8 cellular contexts compared by ENCODE assay signal in genomic region chr6:35730745-35731413, GRCh38. TPM values are rescaled to one million over a fixed set of nuclear protein-coding genes. Genes with fewer than 3 reads are reported as not detected.
DNase-seq lines count a peak whose midpoint lies in the region; ATAC-seq and TF ChIP-seq lines count a peak whose summit lies in the region.

No MANE protein-coding gene starts in this region.

- peak overlapping the region; percentile 85 for H3K4me2 ChIP-seq in MM.1S (ENCODE audit: low read depth, low read length)
- peak overlapping the region; percentile 77 for H3K4me2 ChIP-seq in neural progenitor cell

- H3K36me3 Mint-ChIP-seq in CD4-positive, CD25-positive, alpha-beta regulatory T cell, result no peaks in the 10 kb centered on the region
- no peaks in the 10 kb centered on the region for H3K36me3 Mint-ChIP-seq in neural progenitor cell

- H3K4me1 Mint-ChIP-seq in CD4-positive, CD25-positive, alpha-beta regulatory T cell, result peaks cover 9 to 92% (median 56%) of the 10 kb centered on the region in 4 donors
- H3K4me1 Mint-ChIP-seq in neural progenitor cell, result peaks cover 64% of the 10 kb centered on the region

- H4K20me1 ChIP-seq in MM.1S (ENCODE audit: insufficient read depth, low read length), result no peaks in the 10 kb centered on the region
- H4K20me1 ChIP-seq in neural progenitor cell (ENCODE audit: low read depth), result no peaks in the 10 kb centered on the region

- H3K4me1 ChIP-seq in CD4-positive, CD25-positive, alpha-beta regulatory T cell (ENCODE audit: control insufficient read depth, insufficient read depth, low read length, poor library complexity, severe bottlenecking), result peaks cover 77% of the 10 kb centered on the region
- H3K4me1 ChIP-seq in MM.1S (ENCODE audit: low read length) (peaks cover 34% of the 10 kb centered on the region), neural progenitor cell (peaks cover 58% of the 10 kb centered on the region)
- peaks cover 73% of the 10 kb centered on the region for H3K4me1 ChIP-seq in effector memory CD4-positive, alpha-beta T cell (ENCODE audit: control insufficient read depth, insufficient read depth, low read length, poor library complexity, severe bottlenecking)

- no peaks in the 10 kb centered on the region for H3K27me3 ChIP-seq in CD4-positive, CD25-positive, alpha-beta regulatory T cell (ENCODE audit: control insufficient read depth, insufficient read depth, low read length)
- H3K27me3 ChIP-seq in MM.1S (replicated peaks; ENCODE audit: insufficient read depth, low read length), result no peaks in the 10 kb centered on the region
- H3K27me3 ChIP-seq in effector memory CD4-positive, alpha-beta T cell (replicated peaks; ENCODE audit: control insufficient read depth, insufficient read depth, low read length, poor library complexity, severe bottlenecking), result no peaks in the 10 kb centered on the region
- peaks cover 2% of the 10 kb centered on the region for H3K27me3 ChIP-seq in neural progenitor cell

- DNase-seq in CD4-positive, CD25-positive, alpha-beta regulatory T cell, result no peak
- no peak for DNase-seq in MM.1S
- no peak for DNase-seq in effector memory CD4-positive, alpha-beta T cell
- DNase-seq in neural progenitor cell (ENCODE audit: low spot score), result no peak
- DNase-seq in RPMI8226, result no peak

- peaks cover 35% of the 10 kb centered on the region for H3F3A ChIP-seq in MM.1S (ENCODE audit: insufficient read depth, low read length)
- H3F3A ChIP-seq in neural progenitor cell (ENCODE audit: low read depth), result peaks cover 76% of the 10 kb centered on the region

- ATAC-seq in CD4-positive, CD25-positive, alpha-beta regulatory T cell (ENCODE audit: low read depth in 2 of 2), result no peak
- ATAC-seq in GM19328 (IDR thresholded peaks at IDR 0.05; ENCODE audit: unreplicated experiment) (no peak), HG03108 (IDR thresholded peaks at IDR 0.05; ENCODE audit: unreplicated experiment) (no peak), GM19023 (IDR thresholded peaks at IDR 0.05; ENCODE audit: unreplicated experiment) (no peak)

- peak overlapping the region; percentile 88 to 97 (median 95) for H3K27ac Mint-ChIP-seq in CD4-positive, CD25-positive, alpha-beta regulatory T cell
- peak overlapping the region; percentile 60 for H3K27ac Mint-ChIP-seq in neural progenitor cell

- H3K79me2 ChIP-seq in MM.1S (ENCODE audit: low read length), result no peaks in the 10 kb centered on the region
- no peaks in the 10 kb centered on the region for H3K79me2 ChIP-seq in neural progenitor cell (ENCODE audit: low read depth)

- H3K4me3 Mint-ChIP-seq in CD4-positive, CD25-positive, alpha-beta regulatory T cell, result peak overlapping the region; percentile 85 to 91 (median 90)
- H3K4me3 Mint-ChIP-seq in neural progenitor cell, result peak overlapping the region; percentile 89

- no peak for TF ChIP-seq CTCF in MM.1S (IDR thresholded peaks at IDR 0.05; ENCODE audit: low read length)
- no peak for TF ChIP-seq CTCF in neural progenitor cell (IDR thresholded peaks at IDR 0.05)

- no peaks in the 10 kb centered on the region for H3K9me3 ChIP-seq in CD4-positive, CD25-positive, alpha-beta regulatory T cell (ENCODE audit: control insufficient read depth in 2 of 2, low read length in 2 of 2)
- H3K9me3 ChIP-seq in MM.1S (replicated peaks; ENCODE audit: insufficient read depth, low read length), result no peaks in the 10 kb centered on the region
- no peaks in the 10 kb centered on the region for H3K9me3 ChIP-seq in effector memory CD4-positive, alpha-beta T cell (ENCODE audit: control insufficient read depth, low read length)
- H3K9me3 ChIP-seq in neural progenitor cell (ENCODE audit: low read depth), result no peaks in the 10 kb centered on the region

- H3K36me3 ChIP-seq in CD4-positive, CD25-positive, alpha-beta regulatory T cell (ENCODE audit: control insufficient read depth, insufficient read depth, low read length), result no peaks in the 10 kb centered on the region
- H3K36me3 ChIP-seq in MM.1S (replicated peaks; ENCODE audit: insufficient read depth, low read length) (no peaks in the 10 kb centered on the region), neural progenitor cell (no peaks in the 10 kb centered on the region)
- H3K36me3 ChIP-seq in effector memory CD4-positive, alpha-beta T cell (ENCODE audit: control insufficient read depth, insufficient read depth, low read length), result no peaks in the 10 kb centered on the region

- H3K27ac ChIP-seq in CD4-positive, CD25-positive, alpha-beta regulatory T cell (ENCODE audit: insufficient read depth, low read length, poor library complexity, severe bottlenecking), result peak overlapping the region; percentile 90
- H3K27ac ChIP-seq in MM.1S (ENCODE audit: low read length), result no peak overlapping the region
- H3K27ac ChIP-seq in effector memory CD4-positive, alpha-beta T cell (ENCODE audit: insufficient read depth, low read length, poor library complexity, severe bottlenecking), result peak overlapping the region; percentile 98
- peak overlapping the region; percentile 71 for H3K27ac ChIP-seq in neural progenitor cell

- no peaks in the 10 kb centered on the region for H3K9me3 Mint-ChIP-seq in CD4-positive, CD25-positive, alpha-beta regulatory T cell
- H3K9me3 Mint-ChIP-seq in neural progenitor cell, result no peaks in the 10 kb centered on the region

- H3K9me2 ChIP-seq in MM.1S (replicated peaks; ENCODE audit: insufficient read depth, low read length), result no peaks in the 10 kb centered on the region

- peak overlapping the region; percentile 71 for H3K4me3 ChIP-seq in CD4-positive, CD25-positive, alpha-beta regulatory T cell (ENCODE audit: low read depth, low read length)
- H3K4me3 ChIP-seq in MM.1S (ENCODE audit: low read length) (peak overlapping the region; percentile 96; the same call in 1 of the 2 replicates), neural progenitor cell (peak overlapping the region; percentile 79)
- peak overlapping the region; percentile 13 for H3K4me3 ChIP-seq in effector memory CD4-positive, alpha-beta T cell (ENCODE audit: insufficient read depth, low read depth, low read length, poor library complexity, severe bottlenecking)

- H3K9ac ChIP-seq in MM.1S (ENCODE audit: low read length) (no peak overlapping the region), neural progenitor cell (no peak overlapping the region)

- H3K27me3 Mint-ChIP-seq in CD4-positive, CD25-positive, alpha-beta regulatory T cell, result peaks cover 5% of the 10 kb centered on the region
- peaks cover 4% of the 10 kb centered on the region for H3K27me3 Mint-ChIP-seq in neural progenitor cell (ENCODE audit: insufficient read depth, low read depth)

- H2AFZ ChIP-seq in MM.1S (ENCODE audit: low read length), result no peak overlapping the region
- H2AFZ ChIP-seq in neural progenitor cell (replicated peaks), result no peak overlapping the region

RNA-seq across cellular contexts. Expression of gene ARMC12, which starts 6.0 kb away (rescaled TPM):
- 0.57 TPM for total RNA-seq in CD4-positive, CD25-positive, alpha-beta regulatory T cell
- not detected for polyA plus RNA-seq in CD4-positive, CD25-positive, alpha-beta regulatory T cell
- total RNA-seq in neural progenitor cell (ENCODE audit: low replicate concordance), result 1.0 and 1.9 TPM in 2 replicates

RNA-seq across cellular contexts. Expression of gene FKBP5, which starts 42.2 kb away (rescaled TPM):
- 55.0 TPM for total RNA-seq in CD4-positive, CD25-positive, alpha-beta regulatory T cell
- polyA plus RNA-seq in CD4-positive, CD25-positive, alpha-beta regulatory T cell, result 100 to 1,000 TPM in 2 of 4 donors, 10 to 100 TPM in 2; 27.5 to 157 (median 106) TPM
- 19.8 and 20.9 TPM in 2 replicates for total RNA-seq in neural progenitor cell (ENCODE audit: low replicate concordance)

RNA-seq across cellular contexts. Expression of gene CLPSL2, which starts 45.5 kb away (rescaled TPM):
- not detected for total RNA-seq in CD4-positive, CD25-positive, alpha-beta regulatory T cell
- not detected for polyA plus RNA-seq in CD4-positive, CD25-positive, alpha-beta regulatory T cell
- 1.4 TPM in 1 of 2 replicates, not detected in the other for total RNA-seq in neural progenitor cell (ENCODE audit: low replicate concordance)

RNA-seq across cellular contexts. Expression of gene CLPSL1, which starts 49.9 kb away (rescaled TPM):
- not detected for total RNA-seq in CD4-positive, CD25-positive, alpha-beta regulatory T cell
- polyA plus RNA-seq in CD4-positive, CD25-positive, alpha-beta regulatory T cell, result not detected
- total RNA-seq in neural progenitor cell (ENCODE audit: low replicate concordance), result not detected in 2 replicates

Comparison
In these comparisons a context has a peak if more than half of its experiments do, and no peak if none do; other contexts are left out.
1. H3K4me3 ChIP-seq: peak in every context shown above with its lines; median percentile 96 in MM.1S; 79 in neural progenitor cell; 71 in CD4-positive, CD25-positive, alpha-beta regulatory T cell; 13 in effector memory CD4-positive, alpha-beta T cell.